ENCODE assay signal across 11 cellular contexts in the genomic region with DNA sequence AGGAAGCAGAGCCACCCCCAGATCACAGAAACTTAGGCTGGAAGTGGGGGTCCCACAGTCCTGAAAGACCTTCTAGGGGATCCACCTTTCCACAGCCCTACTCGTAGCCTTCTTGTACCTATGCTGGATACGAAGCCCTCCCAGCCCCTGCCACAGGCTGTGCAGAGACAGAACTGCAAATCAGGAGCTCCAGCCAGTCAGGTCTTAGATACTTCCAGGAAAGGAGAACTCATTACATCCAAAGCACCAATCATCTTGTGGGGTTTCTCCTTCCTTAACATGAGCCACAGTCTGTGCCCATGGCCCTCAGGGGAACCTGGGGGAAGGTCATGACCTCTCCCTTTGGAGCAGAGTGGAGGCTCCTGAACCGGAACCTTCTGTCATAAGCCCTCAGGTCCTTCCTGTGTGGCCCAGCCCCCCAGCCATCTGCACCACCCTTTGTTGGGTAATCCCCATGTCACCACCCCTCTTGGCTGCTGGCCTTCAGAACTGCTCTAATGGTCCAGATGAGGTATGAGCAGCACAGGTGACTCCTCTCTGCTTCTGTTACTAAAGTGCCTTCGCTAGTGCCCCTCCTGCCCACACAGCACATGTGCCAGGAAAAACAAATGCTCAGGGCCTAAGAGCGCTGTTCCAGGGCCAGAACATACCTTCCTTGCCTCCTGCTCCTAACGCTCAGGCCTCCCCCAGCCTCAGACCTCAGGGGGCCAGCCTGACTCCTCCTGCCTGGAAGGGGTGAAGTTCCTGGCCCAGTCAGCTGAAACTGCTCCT. TPM values are rescaled to one million over a fixed set of nuclear protein-coding genes. Genes with fewer than 3 reads are reported as not detected.
DNase-seq lines count a peak whose midpoint lies in the region; ATAC-seq and TF ChIP-seq lines count a peak whose summit lies in the region.
"Had no signal": no experiment of that assay in that cellular context is flagged by ENCODE, and none has a peak within 500 bp of the region (broad histone marks: within the 10 kb centered on the region; RNA-seq: fewer than 3 reads in every experiment).

No MANE protein-coding gene starts in this region.

- peaks cover 0 to 6% of the 10 kb centered on the region in 2 donors for H3K4me1 ChIP-seq in breast epithelium
- peaks cover 0 to 13% (median 4%) of the 10 kb centered on the region in 4 donors for H3K4me1 ChIP-seq in Peyer's patch
- H3K4me1 ChIP-seq: uterus had no signal

- no peaks in the 10 kb centered on the region for H3K36me3 ChIP-seq in breast epithelium
- no peaks in the 10 kb centered on the region for H3K36me3 ChIP-seq in Peyer's patch
- H3K36me3 ChIP-seq: heart right ventricle, uterus had no signal

- H3K27ac ChIP-seq in breast epithelium (peak overlapping the region; percentile 74 to 86), Peyer's patch (no peak overlapping the region)
- H3K27ac ChIP-seq: heart right ventricle, uterus had no signal

- H3K27me3 Mint-ChIP-seq in T-helper 2 cell treated with Interferon-gamma antibody and Interleukin-4, amounts not matched to agents 5 μg/mL and 100 μg/mL, for 36 hours (ENCODE audit: low read depth), result peaks cover 90% of the 10 kb centered on the region

- no peak overlapping the region for H3K27ac Mint-ChIP-seq in T-helper 2 cell treated with Interferon-gamma antibody and Interleukin-4, amounts not matched to agents 5 μg/mL and 100 μg/mL, for 36 hours
- H3K27ac Mint-ChIP-seq in stimulated activated effector memory CD8-positive, alpha-beta T cell treated with anti-CD3 and anti-CD28 coated beads, Interleukin-12 subunit alpha, Interleukin-12 subunit beta, amount 100 ng/mL, for 72 hours, result peak overlapping the region; percentile 51

- no peaks in the 10 kb centered on the region for H3K9me3 ChIP-seq in breast epithelium
- H3K9me3 ChIP-seq in Peyer's patch, result no peaks in the 10 kb centered on the region
- H3K9me3 ChIP-seq: heart right ventricle, uterus had no signal

- H3K4me3 Mint-ChIP-seq in T-helper 2 cell treated with Interferon-gamma antibody and Interleukin-4, amounts not matched to agents 5 μg/mL and 100 μg/mL, for 36 hours, result peak overlapping the region; percentile 59
- H3K4me3 Mint-ChIP-seq in stimulated activated effector memory CD8-positive, alpha-beta T cell treated with anti-CD3 and anti-CD28 coated beads, Interleukin-12 subunit alpha, Interleukin-12 subunit beta, amount 100 ng/mL, for 72 hours, result peak overlapping the region; percentile 49

- TF ChIP-seq CTCF in breast epithelium (IDR thresholded peaks at IDR 0.05), result no peak
- TF ChIP-seq CTCF in Peyer's patch (IDR thresholded peaks at IDR 0.05), result no peak

- DNase-seq in T-helper 2 cell treated with Interferon-gamma antibody and Interleukin-4, amounts not matched to agents 5 μg/mL and 100 μg/mL, for 36 hours (ENCODE audit: low spot score), result no peak
- DNase-seq in T-helper 2 cell (no peak), NCI-H82 (lab: John Stamatoyannopoulos, UW) (peak; percentile 97), breast epithelium (ENCODE audit: low spot score in 2 of 2) (peak in 1 of 2 donors; percentile 76), NCI-H187 (lab: John Stamatoyannopoulos, UW) (no peak), Peyer's patch (no peak)
- no peak for DNase-seq in stimulated activated effector memory CD8-positive, alpha-beta T cell treated with anti-CD3 and anti-CD28 coated beads, Interleukin-12 subunit alpha, Interleukin-12 subunit beta, amount 100 ng/mL, for 72 hours (ENCODE audit: low spot score in 2 of 2)
- DNase-seq: amniotic stem cell, heart right ventricle, uterus had no signal

- no peaks in the 10 kb centered on the region for H3K9me3 Mint-ChIP-seq in T-helper 2 cell treated with Interferon-gamma antibody and Interleukin-4, amounts not matched to agents 5 μg/mL and 100 μg/mL, for 36 hours
- H3K9me3 Mint-ChIP-seq in stimulated activated effector memory CD8-positive, alpha-beta T cell treated with anti-CD3 and anti-CD28 coated beads, Interleukin-12 subunit alpha, Interleukin-12 subunit beta, amount 100 ng/mL, for 72 hours, result no peaks in the 10 kb centered on the region

- TF ChIP-seq POLR2A in breast epithelium (IDR thresholded peaks at IDR 0.05), result no peak
- no peak for TF ChIP-seq POLR2A in Peyer's patch (IDR thresholded peaks at IDR 0.05)

- H3K27me3 ChIP-seq in breast epithelium, result peaks cover 0 to 3% of the 10 kb centered on the region in 2 donors
- no peaks in the 10 kb centered on the region for H3K27me3 ChIP-seq in Peyer's patch
- H3K27me3 ChIP-seq: uterus had no signal

- peaks cover 27% of the 10 kb centered on the region for H3K4me1 Mint-ChIP-seq in T-helper 2 cell treated with Interferon-gamma antibody and Interleukin-4, amounts not matched to agents 5 μg/mL and 100 μg/mL, for 36 hours (ENCODE audit: low read depth)
- peaks cover 34% of the 10 kb centered on the region for H3K4me1 Mint-ChIP-seq in stimulated activated effector memory CD8-positive, alpha-beta T cell treated with anti-CD3 and anti-CD28 coated beads, Interleukin-12 subunit alpha, Interleukin-12 subunit beta, amount 100 ng/mL, for 72 hours

- ATAC-seq in stimulated activated effector memory CD8-positive, alpha-beta T cell treated with anti-CD3 and anti-CD28 coated beads, Interleukin-12 subunit alpha, Interleukin-12 subunit beta, amount 100 ng/mL, for 72 hours, result peak; percentile 9
- ATAC-seq in HG03135 (IDR thresholded peaks at IDR 0.05; ENCODE audit: unreplicated experiment), result no peak

- H3K36me3 Mint-ChIP-seq in T-helper 2 cell treated with Interferon-gamma antibody and Interleukin-4, amounts not matched to agents 5 μg/mL and 100 μg/mL, for 36 hours (ENCODE audit: low read depth), result no peaks in the 10 kb centered on the region
- peaks cover 5% of the 10 kb centered on the region for H3K36me3 Mint-ChIP-seq in stimulated activated effector memory CD8-positive, alpha-beta T cell treated with anti-CD3 and anti-CD28 coated beads, Interleukin-12 subunit alpha, Interleukin-12 subunit beta, amount 100 ng/mL, for 72 hours

- intact Hi-C loops in breast epithelium (cut with DNase I; ENCODE audit: low total_unique reads), result no loop called here

- no peak overlapping the region for H3K4me3 ChIP-seq in breast epithelium
- no peak overlapping the region for H3K4me3 ChIP-seq in Peyer's patch
- H3K4me3 ChIP-seq: heart right ventricle, uterus had no signal

RNA-seq across cellular contexts. Expression of a gene that starts 14.6 kb away (rescaled TPM):
- total RNA-seq in breast epithelium (10 to 100 TPM in 1 of 3 donors, 1 to 10 TPM in 2; 4.2 to 10.8 (median 8.8) TPM), Peyer's patch (10 to 100 TPM in 1 of 4 donors, 1 to 10 TPM in 3; 3.2 to 10.6 (median 8.4) TPM)

Comparison
In these comparisons a context has a peak if more than half of its experiments do, and no peak if none do; other contexts are left out.
1. H3K27ac ChIP-seq: peak in breast epithelium (2 of 2); none in Peyer's patch (0 of 4).